12 cellular contexts compared by ENCODE assay signal in the genomic region with DNA sequence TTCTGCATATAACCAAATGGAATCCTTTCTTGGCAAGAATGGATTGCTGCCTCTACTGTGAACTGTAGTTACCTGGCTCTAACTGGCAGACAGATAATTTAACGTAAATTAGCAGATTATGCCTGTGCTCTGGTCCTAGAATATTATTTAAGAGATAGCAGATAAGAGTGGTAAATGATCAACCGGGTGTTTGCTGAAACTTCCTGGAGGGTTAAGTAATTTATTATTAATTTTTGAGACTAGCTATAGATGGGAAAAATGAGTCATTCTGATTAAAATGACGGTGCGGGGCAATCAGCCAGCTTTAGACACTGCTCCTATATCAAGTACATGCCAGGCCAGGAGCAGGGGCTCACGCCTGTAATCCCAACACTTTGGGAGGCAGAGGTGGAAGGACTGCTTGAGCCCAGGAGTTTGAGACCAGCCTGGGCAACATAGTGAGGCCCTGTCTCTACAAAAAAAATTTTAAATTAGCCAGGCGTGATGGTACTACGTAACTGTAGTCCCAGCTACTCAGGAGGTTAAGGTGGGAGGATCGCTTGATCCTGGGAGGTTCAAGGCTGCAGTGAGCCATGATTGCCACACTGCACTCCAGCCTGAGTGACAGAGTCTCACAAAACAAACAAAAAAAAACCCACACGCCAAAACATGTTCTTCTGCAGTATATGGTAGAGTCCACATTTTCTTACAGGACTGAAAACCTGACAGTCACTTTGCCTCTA. TPM values are rescaled to one million over a fixed set of nuclear protein-coding genes. Genes with fewer than 3 reads are reported as not detected.
A peak's percentile ranks its signal among the peaks of the same experiment; 100 is the strongest.
DNase-seq lines count a peak whose midpoint lies in the region; ATAC-seq, FAIRE-seq and TF ChIP-seq lines count a peak whose summit lies in the region.
"Had no signal": no experiment of that assay in that cellular context is flagged by ENCODE, and none has a peak within 500 bp of the region (broad histone marks: within the 10 kb centered on the region; RNA-seq: fewer than 3 reads in every experiment).

No MANE protein-coding gene starts in this region.

- no peaks in the 10 kb centered on the region for H3K27me3 ChIP-seq in brain microvascular endothelial cell (replicated peaks)
- H3K27me3 ChIP-seq in HepG2 (ENCODE audit: control insufficient read depth in 1 of 2, insufficient read depth in 2 of 2, low read length in 2 of 2): no peaks in the 10 kb centered on the region

- WGBS in HepG2 (ENCODE audit: low lambda C conversion rate): under 1% methylated on average over 9 of the region's 9 CpGs

- intact Hi-C loops in HepG2 (cut with micrococcal nuclease; ENCODE audit: unreplicated experiment): loop anchor here (1.0 to 2.0 kb wide), 2 partner anchors 16 to 18 kb away; no protein-coding TSS in a partner anchor

- no peak overlapping the region for H3K27ac Mint-ChIP-seq in activated CD8-positive, alpha-beta T cell treated with anti-CD3 and anti-CD28 coated beads, Interleukin-2, amount 10 ng/mL, durations not matched to agents 7 days and 5 days
- H3K27ac Mint-ChIP-seq: activated B cell treated with CpG ODN at 0.5 μM for 24 hours; activated naive CD8-positive, alpha-beta T cell treated with anti-CD3 and anti-CD28 coated beads, Interleukin-2, amount 10 ng/mL, durations not matched to agents 7 days and 5 days had no signal

- DNase-seq in LNCaP clone FGC (ENCODE audit: low read depth) (peak; percentile 14), brain microvascular endothelial cell (peak; percentile 76), HepG2 (ENCODE audit: low spot score) (peak; percentile 96), GM10248 (ENCODE audit: extremely low spot score) (no peak), T-helper 9 cell (no peak)
- no peak for DNase-seq in activated CD8-positive, alpha-beta T cell treated with anti-CD3 and anti-CD28 coated beads, Interleukin-2, amount 10 ng/mL, durations not matched to agents 7 days and 5 days
- no peak for DNase-seq in activated CD4-positive, CD25-positive, alpha-beta regulatory T cell treated with anti-CD3 and anti-CD28 coated beads, Interleukin-2, amount 50 U/mL, for 72 hours
- DNase-seq: activated B cell treated with CpG ODN at 0.5 μM for 24 hours; activated naive CD8-positive, alpha-beta T cell treated with anti-CD3 and anti-CD28 coated beads, Interleukin-2, amount 10 ng/mL, durations not matched to agents 7 days and 5 days; H9; naive thymus-derived CD4-positive, alpha-beta T cell had no signal

- peaks cover 9% of the 10 kb centered on the region; the same call in 1 of the 2 replicates for H4K20me1 ChIP-seq in HepG2 (ENCODE audit: insufficient read depth, low read length)

- in situ Hi-C loops in brain microvascular endothelial cell (cut with HindIII; ENCODE audit: low pct_ligation_motif_present, low sequenced_read_pairs): no loop called here
- in situ Hi-C loops in HepG2 (cut with HindIII; ENCODE audit: extremely low pct_ligation_motif_present, low pct_unique_long_range_greater_than_20kb): no loop called here

- POLR2A ChIA-PET in HepG2 (lab: Yijun Ruan, JAX) (interaction anchor here (0.6 to 3.5 kb wide), 16 partner anchors 9 to 225 kb away, joined by 3 to 35 read pairs (median 4); a partner anchor contains a TSS), GM10248 (lab: Yijun Ruan, JAX) (no interaction called here)
- POLR2A ChIA-PET in activated CD8-positive, alpha-beta T cell treated with anti-CD3 and anti-CD28 coated beads, Interleukin-2, amount 10 ng/mL, durations not matched to agents 7 days and 5 days (lab: Charles Lee): no interaction called here

- H3K4me1 ChIP-seq in HepG2 (ENCODE audit: insufficient read depth, low read length): peaks cover 99% of the 10 kb centered on the region

- peak in 1 of 2 experiments; percentile 37; a peak in 1 of 4 replicates for TF ChIP-seq POLR2A in HepG2 (IDR thresholded peaks at IDR 0.05; ENCODE audit: insufficient read depth in 1 of 2, low read depth in 2 of 2, low read length in 2 of 2)

- peak; percentile 45 for TF ChIP-seq RAD21 in HepG2 (CRISPR knock-in tag; IDR thresholded peaks at IDR 0.05)

- H3K79me2 ChIP-seq in HepG2 (ENCODE audit: insufficient read depth, low read length): peaks cover 97% of the 10 kb centered on the region

- CTCF ChIA-PET in HepG2 (lab: Yijun Ruan, JAX; ENCODE audit: low intra/inter-chr PET ratio, low total read pairs): no interaction called here
- CTCF ChIA-PET in activated CD8-positive, alpha-beta T cell treated with anti-CD3 and anti-CD28 coated beads, Interleukin-2, amount 10 ng/mL, durations not matched to agents 7 days and 5 days (lab: Charles Lee): no interaction called here
- CTCF ChIA-PET in GM10248 (lab: Yijun Ruan, JAX): interaction anchor here (1.3 to 2.2 kb wide), 4 partner anchors 12 to 394 kb away, joined by 3 to 6 read pairs (median 5); no protein-coding TSS in a partner anchor

- no peaks in the 10 kb centered on the region for H3K9me3 Mint-ChIP-seq in activated CD8-positive, alpha-beta T cell treated with anti-CD3 and anti-CD28 coated beads, Interleukin-2, amount 10 ng/mL, durations not matched to agents 7 days and 5 days (ENCODE audit: insufficient read depth)
- H3K9me3 Mint-ChIP-seq: activated B cell treated with CpG ODN at 0.5 μM for 24 hours; activated naive CD8-positive, alpha-beta T cell treated with anti-CD3 and anti-CD28 coated beads, Interleukin-2, amount 10 ng/mL, durations not matched to agents 7 days and 5 days; H9; naive thymus-derived CD4-positive, alpha-beta T cell had no signal

- H3K27ac ChIP-seq in 22Rv1 (peak overlapping the region; percentile 32), brain microvascular endothelial cell (no peak overlapping the region), HepG2 (ENCODE audit: extremely low read length, insufficient read depth, low read length) (peak overlapping the region; percentile 82)

- H3K9ac ChIP-seq in HepG2 (ENCODE audit: insufficient read depth, low read depth, low read length): peak overlapping the region; percentile 58

- H3K36me3 Mint-ChIP-seq in activated CD8-positive, alpha-beta T cell treated with anti-CD3 and anti-CD28 coated beads, Interleukin-2, amount 10 ng/mL, durations not matched to agents 7 days and 5 days (ENCODE audit: low read depth): no peaks in the 10 kb centered on the region
- H3K36me3 Mint-ChIP-seq: activated naive CD8-positive, alpha-beta T cell treated with anti-CD3 and anti-CD28 coated beads, Interleukin-2, amount 10 ng/mL, durations not matched to agents 7 days and 5 days; naive thymus-derived CD4-positive, alpha-beta T cell had no signal

- H3K36me3 ChIP-seq in brain microvascular endothelial cell (replicated peaks) (no peaks in the 10 kb centered on the region), HepG2 (replicated peaks in 1 of 2; ENCODE audit: control insufficient read depth in 1 of 2, insufficient read depth in 2 of 2, low read length in 2 of 2) (peaks cover 0 to 4% of the 10 kb centered on the region in 2 experiments; a peak in 2 of 5 replicates)

- no peak overlapping the region for H3K4me3 ChIP-seq in LNCaP clone FGC (ENCODE audit: low read depth, low read length)
- no peak overlapping the region for H3K4me3 ChIP-seq in brain microvascular endothelial cell (ENCODE audit: low read depth, low read length)
- H3K4me3 ChIP-seq in HepG2 (replicated peaks in 1 of 3; ENCODE audit: insufficient read depth in 1 of 3, low read depth in 2 of 3, low read length in 3 of 3): peak overlapping the region; percentile 35 to 55 (median 36)

- H3K27me3 Mint-ChIP-seq in activated CD8-positive, alpha-beta T cell treated with anti-CD3 and anti-CD28 coated beads, Interleukin-2, amount 10 ng/mL, durations not matched to agents 7 days and 5 days (ENCODE audit: low read depth): no peaks in the 10 kb centered on the region
- H3K27me3 Mint-ChIP-seq: activated B cell treated with CpG ODN at 0.5 μM for 24 hours; activated naive CD8-positive, alpha-beta T cell treated with anti-CD3 and anti-CD28 coated beads, Interleukin-2, amount 10 ng/mL, durations not matched to agents 7 days and 5 days; naive thymus-derived CD4-positive, alpha-beta T cell had no signal

- H3K9me3 ChIP-seq in HepG2 (ENCODE audit: low read length): no peaks in the 10 kb centered on the region

- H3K4me3 Mint-ChIP-seq in activated CD8-positive, alpha-beta T cell treated with anti-CD3 and anti-CD28 coated beads, Interleukin-2, amount 10 ng/mL, durations not matched to agents 7 days and 5 days: no peak overlapping the region
- H3K4me3 Mint-ChIP-seq: activated B cell treated with CpG ODN at 0.5 μM for 24 hours; activated naive CD8-positive, alpha-beta T cell treated with anti-CD3 and anti-CD28 coated beads, Interleukin-2, amount 10 ng/mL, durations not matched to agents 7 days and 5 days; H9; naive thymus-derived CD4-positive, alpha-beta T cell had no signal

- peak; percentile 91 for ATAC-seq in HepG2
- no peak for ATAC-seq in activated CD8-positive, alpha-beta T cell treated with anti-CD3 and anti-CD28 coated beads, Interleukin-2, amount 10 ng/mL, durations not matched to agents 7 days and 5 days
- ATAC-seq: naive thymus-derived CD4-positive, alpha-beta T cell had no signal

- TF ChIP-seq CTCF in 22Rv1 (IDR thresholded peaks at IDR 0.05) (no peak), LNCaP clone FGC (IDR thresholded peaks at IDR 0.05; ENCODE audit: control insufficient read depth, extremely low read depth, insufficient read depth) (no peak), brain microvascular endothelial cell (IDR thresholded peaks at IDR 0.05; ENCODE audit: low read depth, low read length, missing control alignments) (no peak), HepG2 (CRISPR knock-in tag; IDR thresholded peaks at IDR 0.05) (peak; percentile 17; the same call in 1 of the 2 replicates), GM10248 (IDR thresholded peaks at IDR 0.05; ENCODE audit: control extremely low read depth, extremely low read depth, low read depth, missing control alignments) (no peak)

- TF ChIP-seq EP300 in HepG2 (IDR thresholded peaks at IDR 0.05; ENCODE audit: low read depth in 2 of 2, low read length in 2 of 2) (peak; percentile 84 to 90), HepG2 (CRISPR knock-in tag; IDR thresholded peaks at IDR 0.05; ENCODE audit: borderline replicate concordance) (peak; percentile 75; the same call in 1 of the 2 replicates)

- peak; percentile 89 for FAIRE-seq in HepG2 (lab: Jason Lieb, UNC)

- peak overlapping the region; percentile 75 for H3K4me2 ChIP-seq in HepG2 (ENCODE audit: low read depth, low read length)

- no TSS peak for BruUV-seq in HepG2 (replicated peaks; lab: Mats Ljungman, UMichigan)

- H3K4me1 Mint-ChIP-seq in activated CD8-positive, alpha-beta T cell treated with anti-CD3 and anti-CD28 coated beads, Interleukin-2, amount 10 ng/mL, durations not matched to agents 7 days and 5 days (ENCODE audit: low read depth): peaks cover 23% of the 10 kb centered on the region

- no peak overlapping the region for H2AFZ ChIP-seq in HepG2 (ENCODE audit: low read length)

RNA-seq across cellular contexts. Expression of a gene that starts 22.6 kb away (rescaled TPM):
- 26.7 and 30.9 TPM in 2 replicates for total RNA-seq in HepG2 (2016; rRNA removed; fragmentation: Illumina TruSeq; extraction: Trizol)
- 8.0 and 8.5 TPM in 2 replicates for total RNA-seq in HepG2 (2016; cell fraction: cytosol; rRNA removed; fragmentation: Illumina TruSeq; extraction: Trizol; ENCODE audit: low read depth)
- total RNA-seq in HepG2 (2016; cell fraction: insoluble cytoplasmic fraction; rRNA removed; fragmentation: Illumina TruSeq; extraction: Trizol): 22.9 and 29.9 TPM in 2 replicates
- total RNA-seq in HepG2 (2016; cell fraction: membrane; rRNA removed; fragmentation: Illumina TruSeq; extraction: Trizol): 33.9 and 36.1 TPM in 2 replicates
- 27.2 and 29.5 TPM in 2 replicates for total RNA-seq in HepG2 (2016; cell fraction: nucleus; rRNA removed; fragmentation: Illumina TruSeq; extraction: Trizol)
- polyA plus RNA-seq in HepG2 (2011; rRNA removed): 27.3 and 29.3 TPM in 2 replicates
- polyA plus RNA-seq in HepG2 (2011; cell fraction: cytosol; rRNA removed): 18.3 and 27.5 TPM in 2 replicates
- polyA plus RNA-seq in HepG2 (2011; cell fraction: nucleus; rRNA removed): 11.9 and 15.8 TPM in 2 replicates
- polyA plus RNA-seq in HepG2 (2012): 18.1 and 19.7 TPM in 2 replicates
- 5.4 and 5.7 TPM in 2 replicates for polyA plus RNA-seq in HepG2 (2016; cell fraction: cytosol; fragmentation: Illumina TruSeq; extraction: Trizol; ENCODE audit: low read depth)
- 22.6 and 24.2 TPM in 2 replicates for polyA plus RNA-seq in HepG2 (2016; cell fraction: insoluble cytoplasmic fraction; fragmentation: Illumina TruSeq; extraction: Trizol; ENCODE audit: low read depth)
- 22.9 and 23.5 TPM in 2 replicates for polyA plus RNA-seq in HepG2 (2016; cell fraction: membrane; fragmentation: Illumina TruSeq; extraction: Trizol; ENCODE audit: low read depth)
- 42.1 and 46.2 TPM in 2 replicates for polyA plus RNA-seq in HepG2 (2016; cell fraction: nucleus; fragmentation: Illumina TruSeq; extraction: Trizol; ENCODE audit: insufficient read depth, low read depth)
- 38.2 and 60.8 TPM in 2 replicates for polyA minus RNA-seq in HepG2 (2011; rRNA and poly(A)+ RNA removed; ENCODE audit: low replicate concordance)
- polyA minus RNA-seq in HepG2 (2011; cell fraction: cytosol; rRNA and poly(A)+ RNA removed): 22.1 and 24.1 TPM in 2 replicates
- polyA minus RNA-seq in HepG2 (2011; cell fraction: nucleus; rRNA and poly(A)+ RNA removed): 13.5 and 18.5 TPM in 2 replicates
- total RNA-seq in activated CD8-positive, alpha-beta T cell treated with anti-CD3 and anti-CD28 coated beads, Interleukin-2, amount 10 ng/mL, durations not matched to agents 7 days and 5 days: 10 to 100 TPM; 13.3 to 13.4 TPM

Comparison
In these comparisons a context has a peak if more than half of its experiments do, and no peak if none do; other contexts are left out.
1. DNase-seq: peak in LNCaP clone FGC (single experiment), brain microvascular endothelial cell (single experiment) and HepG2 (single experiment); none in activated CD8-positive, alpha-beta T cell treated with anti-CD3 and anti-CD28 coated beads, Interleukin-2, amount 10 ng/mL, durations not matched to agents 7 days and 5 days (single experiment), activated CD4-positive, CD25-positive, alpha-beta regulatory T cell treated with anti-CD3 and anti-CD28 coated beads, Interleukin-2, amount 50 U/mL, for 72 hours (single experiment), GM10248 (single experiment) and T-helper 9 cell (single experiment).
2. H3K4me3 ChIP-seq: peak in HepG2 (3 of 3); none in LNCaP clone FGC (single experiment) and brain microvascular endothelial cell (single experiment).